Comparison of ENCODE assay signal across 1 cellular context in the genomic region with DNA sequence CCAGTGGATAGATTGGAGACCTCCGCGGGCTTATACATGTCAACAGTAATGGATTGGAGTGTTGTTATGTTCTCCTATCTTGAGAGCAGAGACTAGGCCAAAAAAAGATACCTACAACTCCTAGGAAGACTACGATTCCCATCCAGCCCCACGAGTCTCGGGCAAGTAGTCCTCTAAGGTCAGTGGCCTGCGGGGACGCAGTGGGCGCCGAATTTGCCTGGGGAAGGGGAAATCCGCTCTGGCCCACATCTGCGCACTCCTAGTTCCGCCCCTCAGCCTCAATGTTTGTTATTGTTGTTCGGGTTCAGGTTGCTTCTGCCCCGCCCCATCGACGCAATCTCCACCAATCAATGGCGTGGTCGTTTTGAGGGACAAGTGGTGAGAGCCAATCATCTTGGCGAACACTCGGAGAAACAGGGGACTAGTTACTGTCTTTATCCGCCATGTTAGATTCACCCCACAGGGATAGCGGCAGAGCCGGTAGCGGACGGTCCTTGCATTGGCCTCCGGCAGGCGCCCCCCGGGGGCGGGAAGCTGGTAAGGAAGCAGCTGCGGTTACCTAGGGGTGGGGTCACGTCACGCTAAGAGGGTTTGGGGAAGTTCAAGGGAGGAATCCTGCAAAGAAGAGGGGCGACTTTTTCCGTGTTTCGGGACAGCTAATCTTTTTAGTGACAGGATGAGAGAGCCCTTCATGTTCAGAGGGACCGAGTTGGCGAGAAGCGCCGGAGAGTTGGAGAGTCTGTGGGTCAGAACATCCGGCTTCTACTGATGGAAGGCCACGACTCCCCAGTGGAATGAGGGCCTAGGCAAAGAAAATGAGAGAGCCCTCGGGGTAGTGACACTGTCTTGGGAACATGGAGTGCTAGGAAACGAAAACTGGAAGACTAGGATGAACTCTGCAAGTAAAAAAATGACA.
A peak's percentile ranks its signal among the peaks of the same experiment; 100 is the strongest.
TF ChIP-seq lines count a peak whose summit lies in the region.

NBR1 (plus strand) TSS at position 449 of the 916 bp plus-strand sequence. CDS start 4,586 bp downstream, outside the sequence.

TF ChIP-seq in HepG2, 621 proteins besides CTCF, POLR2A, EP300 and RAD21 (continued from another document and continues in another):
- TF ChIP-seq, protein P1, sequence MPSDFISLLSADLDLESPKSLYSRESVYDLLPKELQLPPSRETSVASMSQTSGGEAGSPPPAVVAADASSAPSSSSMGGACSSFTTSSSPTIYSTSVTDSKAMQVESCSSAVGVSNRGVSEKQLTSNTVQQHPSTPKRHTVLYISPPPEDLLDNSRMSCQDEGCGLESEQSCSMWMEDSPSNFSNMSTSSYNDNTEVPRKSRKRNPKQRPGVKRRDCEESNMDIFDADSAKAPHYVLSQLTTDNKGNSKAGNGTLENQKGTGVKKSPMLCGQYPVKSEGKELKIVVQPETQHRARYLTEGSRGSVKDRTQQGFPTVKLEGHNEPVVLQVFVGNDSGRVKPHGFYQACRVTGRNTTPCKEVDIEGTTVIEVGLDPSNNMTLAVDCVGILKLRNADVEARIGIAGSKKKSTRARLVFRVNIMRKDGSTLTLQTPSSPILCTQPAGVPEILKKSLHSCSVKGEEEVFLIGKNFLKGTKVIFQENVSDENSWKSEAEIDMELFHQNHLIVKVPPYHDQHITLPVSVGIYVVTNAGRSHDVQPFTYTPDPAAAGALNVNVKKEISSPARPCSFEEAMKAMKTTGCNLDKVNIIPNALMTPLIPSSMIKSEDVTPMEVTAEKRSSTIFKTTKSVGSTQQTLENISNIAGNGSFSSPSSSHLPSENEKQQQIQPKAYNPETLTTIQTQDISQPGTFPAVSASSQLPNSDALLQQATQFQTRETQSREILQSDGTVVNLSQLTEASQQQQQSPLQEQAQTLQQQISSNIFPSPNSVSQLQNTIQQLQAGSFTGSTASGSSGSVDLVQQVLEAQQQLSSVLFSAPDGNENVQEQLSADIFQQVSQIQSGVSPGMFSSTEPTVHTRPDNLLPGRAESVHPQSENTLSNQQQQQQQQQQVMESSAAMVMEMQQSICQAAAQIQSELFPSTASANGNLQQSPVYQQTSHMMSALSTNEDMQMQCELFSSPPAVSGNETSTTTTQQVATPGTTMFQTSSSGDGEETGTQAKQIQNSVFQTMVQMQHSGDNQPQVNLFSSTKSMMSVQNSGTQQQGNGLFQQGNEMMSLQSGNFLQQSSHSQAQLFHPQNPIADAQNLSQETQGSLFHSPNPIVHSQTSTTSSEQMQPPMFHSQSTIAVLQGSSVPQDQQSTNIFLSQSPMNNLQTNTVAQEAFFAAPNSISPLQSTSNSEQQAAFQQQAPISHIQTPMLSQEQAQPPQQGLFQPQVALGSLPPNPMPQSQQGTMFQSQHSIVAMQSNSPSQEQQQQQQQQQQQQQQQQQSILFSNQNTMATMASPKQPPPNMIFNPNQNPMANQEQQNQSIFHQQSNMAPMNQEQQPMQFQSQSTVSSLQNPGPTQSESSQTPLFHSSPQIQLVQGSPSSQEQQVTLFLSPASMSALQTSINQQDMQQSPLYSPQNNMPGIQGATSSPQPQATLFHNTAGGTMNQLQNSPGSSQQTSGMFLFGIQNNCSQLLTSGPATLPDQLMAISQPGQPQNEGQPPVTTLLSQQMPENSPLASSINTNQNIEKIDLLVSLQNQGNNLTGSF (CRISPR knock-in tag; IDR thresholded peaks at IDR 0.05), result no peak; the same call in 1 of the 2 replicates
- TF ChIP-seq HOXA5 (CRISPR knock-in tag; IDR thresholded peaks at IDR 0.05), result no peak; the same call in 1 of the 2 replicates
- TF ChIP-seq, protein P2, sequence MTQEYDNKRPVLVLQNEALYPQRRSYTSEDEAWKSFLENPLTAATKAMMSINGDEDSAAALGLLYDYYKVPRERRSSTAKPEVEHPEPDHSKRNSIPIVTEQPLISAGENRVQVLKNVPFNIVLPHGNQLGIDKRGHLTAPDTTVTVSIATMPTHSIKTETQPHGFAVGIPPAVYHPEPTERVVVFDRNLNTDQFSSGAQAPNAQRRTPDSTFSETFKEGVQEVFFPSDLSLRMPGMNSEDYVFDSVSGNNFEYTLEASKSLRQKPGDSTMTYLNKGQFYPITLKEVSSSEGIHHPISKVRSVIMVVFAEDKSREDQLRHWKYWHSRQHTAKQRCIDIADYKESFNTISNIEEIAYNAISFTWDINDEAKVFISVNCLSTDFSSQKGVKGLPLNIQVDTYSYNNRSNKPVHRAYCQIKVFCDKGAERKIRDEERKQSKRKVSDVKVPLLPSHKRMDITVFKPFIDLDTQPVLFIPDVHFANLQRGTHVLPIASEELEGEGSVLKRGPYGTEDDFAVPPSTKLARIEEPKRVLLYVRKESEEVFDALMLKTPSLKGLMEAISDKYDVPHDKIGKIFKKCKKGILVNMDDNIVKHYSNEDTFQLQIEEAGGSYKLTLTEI (CRISPR knock-in tag; conservative IDR thresholded peaks at IDR 0.05), result no peak
- peak; percentile 4 for TF ChIP-seq ASH2L (IDR thresholded peaks at IDR 0.05; ENCODE audit: insufficient read length, low read depth, low read length)
- TF ChIP-seq, protein P3, sequence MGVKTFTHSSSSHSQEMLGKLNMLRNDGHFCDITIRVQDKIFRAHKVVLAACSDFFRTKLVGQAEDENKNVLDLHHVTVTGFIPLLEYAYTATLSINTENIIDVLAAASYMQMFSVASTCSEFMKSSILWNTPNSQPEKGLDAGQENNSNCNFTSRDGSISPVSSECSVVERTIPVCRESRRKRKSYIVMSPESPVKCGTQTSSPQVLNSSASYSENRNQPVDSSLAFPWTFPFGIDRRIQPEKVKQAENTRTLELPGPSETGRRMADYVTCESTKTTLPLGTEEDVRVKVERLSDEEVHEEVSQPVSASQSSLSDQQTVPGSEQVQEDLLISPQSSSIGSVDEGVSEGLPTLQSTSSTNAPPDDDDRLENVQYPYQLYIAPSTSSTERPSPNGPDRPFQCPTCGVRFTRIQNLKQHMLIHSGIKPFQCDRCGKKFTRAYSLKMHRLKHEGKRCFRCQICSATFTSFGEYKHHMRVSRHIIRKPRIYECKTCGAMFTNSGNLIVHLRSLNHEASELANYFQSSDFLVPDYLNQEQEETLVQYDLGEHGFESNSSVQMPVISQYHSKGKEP (CRISPR knock-in tag; IDR thresholded peaks at IDR 0.05), result no peak
- TF ChIP-seq MAFG (CRISPR knock-in tag; IDR thresholded peaks at IDR 0.05), result no peak
- TF ChIP-seq DR1 (CRISPR knock-in tag; IDR thresholded peaks at IDR 0.05), result 0 out of 2 replicates have a peak, but pooled peaks have one; percentile 36
- peak; percentile 43; the same call in 1 of the 2 replicates for TF ChIP-seq NR2F6 (IDR thresholded peaks at IDR 0.05)
- TF ChIP-seq NR2F6 (CRISPR knock-in tag; IDR thresholded peaks at IDR 0.05), result no peak
- TF ChIP-seq CAMTA2 (CRISPR knock-in tag; IDR thresholded peaks at IDR 0.05; ENCODE audit: borderline replicate concordance), result 0 out of 2 replicates have a peak, but pooled peaks have one; percentile 48
- no peak for TF ChIP-seq ARNT (IDR thresholded peaks at IDR 0.05)
- no peak for TF ChIP-seq SAFB2 (CRISPR knock-in tag; IDR thresholded peaks at IDR 0.05; ENCODE audit: borderline replicate concordance, low read depth)
- TF ChIP-seq KLF9 (CRISPR knock-in tag; IDR thresholded peaks at IDR 0.05; ENCODE audit: low read depth), result 0 out of 2 replicates have a peak, but pooled peaks have one; percentile 81
- no peak for TF ChIP-seq KDM1A (CRISPR knock-in tag; IDR thresholded peaks at IDR 0.05)
- no peak for TF ChIP-seq NONO (IDR thresholded peaks at IDR 0.05)
- peak; percentile 60; the same call in 1 of the 2 replicates for TF ChIP-seq NONO (CRISPR knock-in tag; conservative IDR thresholded peaks at IDR 0.05)
- TF ChIP-seq NFE2L2 (IDR thresholded peaks at IDR 0.05; ENCODE audit: low read length), result no peak
- TF ChIP-seq ZNF205 (CRISPR knock-in tag; IDR thresholded peaks at IDR 0.05), result no peak; the same call in 1 of the 2 replicates
- 0 out of 2 replicates have a peak, but pooled peaks have one; percentile 49 for TF ChIP-seq JUNB (CRISPR knock-in tag; IDR thresholded peaks at IDR 0.05; ENCODE audit: borderline replicate concordance)
- TF ChIP-seq IRF2 (CRISPR knock-in tag; IDR thresholded peaks at IDR 0.05), result no peak
- peak; percentile 74; the same call in 1 of the 2 replicates for TF ChIP-seq GATAD2A (CRISPR knock-in tag; IDR thresholded peaks at IDR 0.05)
- TF ChIP-seq SP4 (CRISPR knock-in tag; IDR thresholded peaks at IDR 0.05), result peak; percentile 51; the same call in 1 of the 2 replicates
- no peak; the same call in 1 of the 2 replicates for TF ChIP-seq ERF (CRISPR knock-in tag; IDR thresholded peaks at IDR 0.05)
- TF ChIP-seq IRX3 (CRISPR knock-in tag; IDR thresholded peaks at IDR 0.05; ENCODE audit: borderline replicate concordance, low read depth), result no peak
- 0 out of 2 replicates have a peak, but pooled peaks have one; percentile 27 for TF ChIP-seq ZMYM3 (CRISPR knock-in tag; IDR thresholded peaks at IDR 0.05)
- TF ChIP-seq ZNF460 (CRISPR knock-in tag; IDR thresholded peaks at IDR 0.05; ENCODE audit: borderline replicate concordance), result no peak; the same call in 1 of the 2 replicates
- TF ChIP-seq ESRRA (CRISPR knock-in tag; IDR thresholded peaks at IDR 0.05; ENCODE audit: low read depth), result no peak
- TF ChIP-seq REST (IDR thresholded peaks at IDR 0.05; ENCODE audit: borderline replicate concordance in 1 of 2, low read depth in 1 of 2, low read length in 2 of 2), result no peak
- TF ChIP-seq RCOR2 (CRISPR knock-in tag; IDR thresholded peaks at IDR 0.05), result 0 out of 2 replicates have a peak, but pooled peaks have one; percentile 35
- no peak for TF ChIP-seq ZNF234 (CRISPR knock-in tag; conservative IDR thresholded peaks at IDR 0.05)
- no peak for TF ChIP-seq ZNF33A (CRISPR knock-in tag; IDR thresholded peaks at IDR 0.05; ENCODE audit: borderline replicate concordance)
- peak; percentile 53; the same call in 1 of the 2 replicates for TF ChIP-seq TFDP1 (CRISPR knock-in tag; IDR thresholded peaks at IDR 0.05; ENCODE audit: borderline replicate concordance)
- no peak for TF ChIP-seq ZBTB8A (CRISPR knock-in tag; IDR thresholded peaks at IDR 0.05; ENCODE audit: borderline replicate concordance, low read depth)
- TF ChIP-seq ZNF207 (IDR thresholded peaks at IDR 0.05; ENCODE audit: borderline replicate concordance), result no peak
- TF ChIP-seq BCLAF1 (IDR thresholded peaks at IDR 0.05), result no peak
- no peak for TF ChIP-seq HOXA7 (CRISPR knock-in tag; IDR thresholded peaks at IDR 0.05)
- no peak for TF ChIP-seq ZNF572 (CRISPR knock-in tag; IDR thresholded peaks at IDR 0.05)
